ENCODE assay signal across 21 cellular contexts in genomic region chr2:239587836-239588235, GRCh38.
"Had no signal": no experiment of that assay in that cellular context is flagged by ENCODE, and none has a peak within 500 bp of the region (broad histone marks: within the 10 kb centered on the region; RNA-seq: fewer than 3 reads in every experiment).

No MANE protein-coding gene starts in this region.

- H3K9me3 ChIP-seq: esophagus muscularis mucosa, suprapubic skin, upper lobe of left lung had no signal

- H3K4me1 Mint-ChIP-seq: activated CD8-positive, alpha-beta memory T cell treated with anti-CD3 and anti-CD28 coated beads, Interleukin-2, amount 10 ng/mL, durations not matched to agents 7 days and 5 days; T-cell had no signal

- DNase-seq: activated CD4-positive, alpha-beta T cell treated with anti-CD3 and anti-CD28 coated beads for 1 hour; activated CD4-positive, alpha-beta T cell treated with anti-CD3 and anti-CD28 coated beads, Interleukin-2, amount 50 U/mL, for 4 hours; activated CD8-positive, alpha-beta memory T cell treated with anti-CD3 and anti-CD28 coated beads, Interleukin-2, amount 10 ng/mL, durations not matched to agents 7 days and 5 days; activated T-cell treated with anti-CD3 and anti-CD28 coated beads, Interleukin-2, amount 50 U/mL, for 24 hours; amniotic stem cell; hippocampal formation; occipital lobe; small intestine; T-cell; T1000 had no signal

- H3K9me3 Mint-ChIP-seq: T-cell had no signal

- H3K4me1 ChIP-seq: esophagus muscularis mucosa, suprapubic skin, upper lobe of left lung had no signal

- H3K4me3 ChIP-seq: coronary artery, esophagus muscularis mucosa, suprapubic skin, upper lobe of left lung had no signal

- H3K27ac ChIP-seq: coronary artery, esophagus muscularis mucosa, suprapubic skin, upper lobe of left lung had no signal

- H3K27me3 ChIP-seq: upper lobe of left lung had no signal

- H3K4me3 Mint-ChIP-seq: activated CD8-positive, alpha-beta memory T cell treated with anti-CD3 and anti-CD28 coated beads, Interleukin-2, amount 10 ng/mL, durations not matched to agents 7 days and 5 days; activated naive CD8-positive, alpha-beta T cell; activated T-cell treated with anti-CD3 and anti-CD28 coated beads, Interleukin-2, amount 50 U/mL, for 24 hours; brain; central memory CD8-positive, alpha-beta T cell; natural killer cell treated with Interleukin-12 subunit alpha and Interleukin-12 subunit beta and Interleukin-15 and Interleukin-18, amount 100 ng/mL, for 72 hours; stimulated activated naive CD8-positive, alpha-beta T cell treated with anti-CD3 and anti-CD28 coated beads, Interleukin-15, Interleukin-2, amounts not matched to agents 100 ng/mL and 50 ng/mL, for 24 hours; T-cell had no signal

- ATAC-seq: activated CD8-positive, alpha-beta memory T cell treated with anti-CD3 and anti-CD28 coated beads, Interleukin-2, amount 10 ng/mL, durations not matched to agents 7 days and 5 days; right cardiac atrium; T-cell had no signal

- H3K27ac Mint-ChIP-seq: activated CD8-positive, alpha-beta memory T cell treated with anti-CD3 and anti-CD28 coated beads, Interleukin-2, amount 10 ng/mL, durations not matched to agents 7 days and 5 days; activated naive CD8-positive, alpha-beta T cell; activated T-cell treated with anti-CD3 and anti-CD28 coated beads, Interleukin-2, amount 50 U/mL, for 24 hours; natural killer cell treated with Interleukin-12 subunit alpha and Interleukin-12 subunit beta and Interleukin-15 and Interleukin-18, amount 100 ng/mL, for 72 hours; progenitor cell of endocrine pancreas; stimulated activated naive CD8-positive, alpha-beta T cell treated with anti-CD3 and anti-CD28 coated beads, Interleukin-15, Interleukin-2, amounts not matched to agents 100 ng/mL and 50 ng/mL, for 24 hours; T-cell had no signal

- H3K36me3 Mint-ChIP-seq: activated CD8-positive, alpha-beta memory T cell treated with anti-CD3 and anti-CD28 coated beads, Interleukin-2, amount 10 ng/mL, durations not matched to agents 7 days and 5 days; activated naive CD8-positive, alpha-beta T cell; brain; natural killer cell treated with Interleukin-12 subunit alpha and Interleukin-12 subunit beta and Interleukin-15 and Interleukin-18, amount 100 ng/mL, for 72 hours; T-cell had no signal

- H3K27me3 Mint-ChIP-seq: activated CD8-positive, alpha-beta memory T cell treated with anti-CD3 and anti-CD28 coated beads, Interleukin-2, amount 10 ng/mL, durations not matched to agents 7 days and 5 days; activated naive CD8-positive, alpha-beta T cell; stimulated activated naive CD8-positive, alpha-beta T cell treated with anti-CD3 and anti-CD28 coated beads, Interleukin-15, Interleukin-2, amounts not matched to agents 100 ng/mL and 50 ng/mL, for 24 hours had no signal

- H3K36me3 ChIP-seq: esophagus muscularis mucosa, suprapubic skin, upper lobe of left lung had no signal
